8 cellular contexts compared by ENCODE assay signal in genomic region chr1:182484531-182485257, GRCh38. TPM values are rescaled to one million over a fixed set of nuclear protein-coding genes. Genes with fewer than 3 reads are reported as not detected.
DNase-seq lines count a peak whose midpoint lies in the region; ATAC-seq and TF ChIP-seq lines count a peak whose summit lies in the region.

No MANE protein-coding gene starts in this region.

- no peaks in the 10 kb centered on the region for H3K36me3 ChIP-seq in upper lobe of left lung

- no peak for TF ChIP-seq POLR2A in upper lobe of left lung (IDR thresholded peaks at IDR 0.05)

- in situ Hi-C loops in GM13977 (cut with MboI; ENCODE audit: low pct_unique_long_range_greater_than_20kb, low sequenced_read_pairs, unreplicated experiment) = no loop called here

- H3K27me3 ChIP-seq in AG04450 (ENCODE audit: control insufficient read depth, insufficient read depth, low read length) (no peaks in the 10 kb centered on the region), upper lobe of left lung (no peaks in the 10 kb centered on the region)

- no peak for DNase-seq in AG04450 (ENCODE audit: low read depth, low spot score)
- DNase-seq in GM13977 (ENCODE audit: low spot score) = peak; percentile 25
- peak; percentile 91 for DNase-seq in NCI-H1436 (lab: John Stamatoyannopoulos, UW)
- no peak for DNase-seq in central memory CD8-positive, alpha-beta T cell (ENCODE audit: low spot score in 2 of 2)
- DNase-seq in upper lobe of left lung = peak in 1 of 2 donors; percentile 30
- DNase-seq in activated CD8-positive, alpha-beta memory T cell treated with anti-CD3 and anti-CD28 coated beads, Interleukin-2, amount 50 U/mL, for 4 hours = no peak

- H3K36me3 Mint-ChIP-seq in central memory CD8-positive, alpha-beta T cell (ENCODE audit: insufficient read depth) = no peaks in the 10 kb centered on the region

- H3K27ac ChIP-seq in AG04450 (ENCODE audit: low read depth, low read length) (no peak overlapping the region), upper lobe of left lung (no peak overlapping the region)

- WGBS in upper lobe of left lung, 2 donors = 40 to 45% methylated on average over 4 to 5 of the region's 5 CpGs

- H3K4me3 Mint-ChIP-seq in central memory CD8-positive, alpha-beta T cell = no peak overlapping the region

- no peaks in the 10 kb centered on the region for H3K9me3 Mint-ChIP-seq in central memory CD8-positive, alpha-beta T cell

- peak; percentile 24; the same call in 1 of the 2 replicates for TF ChIP-seq CTCF in AG04450 (IDR thresholded peaks at IDR 0.05; ENCODE audit: low read depth, low read length)
- peak; percentile 46 for TF ChIP-seq CTCF in GM13977 (IDR thresholded peaks at IDR 0.05; ENCODE audit: extremely low read depth, insufficient read depth, missing control alignments)
- peak; percentile 20 to 48 (median 26) for TF ChIP-seq CTCF in upper lobe of left lung (IDR thresholded peaks at IDR 0.05)

- no peak for TF ChIP-seq EP300 in upper lobe of left lung (IDR thresholded peaks at IDR 0.05)

- H3K9me3 ChIP-seq in AG04450 (ENCODE audit: control insufficient read depth, insufficient read depth, low read length) = no peaks in the 10 kb centered on the region
- H3K9me3 ChIP-seq in upper lobe of left lung = no peaks in the 10 kb centered on the region

- peaks cover 26% of the 10 kb centered on the region for H3K27me3 Mint-ChIP-seq in central memory CD8-positive, alpha-beta T cell

- no peak overlapping the region for H3K27ac Mint-ChIP-seq in central memory CD8-positive, alpha-beta T cell (ENCODE audit: low read depth)

- H3K4me3 ChIP-seq in AG04450 (ENCODE audit: low read depth, low read length) = no peak overlapping the region
- H3K4me3 ChIP-seq in upper lobe of left lung = no peak overlapping the region

- H3K4me1 Mint-ChIP-seq in central memory CD8-positive, alpha-beta T cell = no peaks in the 10 kb centered on the region

- H3K4me1 ChIP-seq in upper lobe of left lung = no peaks in the 10 kb centered on the region

- POLR2A ChIA-PET in AG04450 (lab: Yijun Ruan, JAX) = no interaction called here

- ATAC-seq in HG02610 (IDR thresholded peaks at IDR 0.05; ENCODE audit: unreplicated experiment) (peak; percentile 82), upper lobe of left lung (ENCODE audit: low FRiP score in 2 of 2) (peak; percentile 62 to 76), HG02970 (IDR thresholded peaks at IDR 0.05; ENCODE audit: low FRiP score, unreplicated experiment) (no peak)
- ATAC-seq in central memory CD8-positive, alpha-beta T cell (replicated peaks; ENCODE audit: extremely low read depth, poor library complexity, severe bottlenecking) = peak; percentile 52

- CTCF ChIA-PET in AG04450 (lab: Charles Lee) = no interaction called here

RNA-seq across cellular contexts. Expression of gene RGSL1, which starts 34.7 kb away (rescaled TPM):
- not detected in 2 replicates for polyA plus RNA-seq in AG04450 (2011; rRNA removed)
- polyA minus RNA-seq in AG04450 (2011; rRNA and poly(A)+ RNA removed) = not detected in 2 replicates
- total RNA-seq in upper lobe of left lung = not detected

Comparison
In these comparisons a context has a peak if more than half of its experiments do, and no peak if none do; other contexts are left out.
1. DNase-seq: peak in GM13977 (single experiment) and NCI-H1436 (single experiment); none in AG04450 (single experiment), central memory CD8-positive, alpha-beta T cell (0 of 2) and activated CD8-positive, alpha-beta memory T cell treated with anti-CD3 and anti-CD28 coated beads, Interleukin-2, amount 50 U/mL, for 4 hours (single experiment).
2. Peak in every context shown above with its lines, with median percentiles within 50 percentile points of each other: CTCF ChIP-seq.